In genomic region chr15:99167201-99167600, GRCh38 we compare ENCODE assay signal across 20 cellular contexts.
A peak's percentile ranks its signal among the peaks of the same experiment; 100 is the strongest.
DNase-seq lines count a peak whose midpoint lies in the region; ATAC-seq and TF ChIP-seq lines count a peak whose summit lies in the region.
"Had no signal": no experiment of that assay in that cellular context is flagged by ENCODE, and none has a peak within 500 bp of the region (broad histone marks: within the 10 kb centered on the region; RNA-seq: fewer than 3 reads in every experiment).

No MANE protein-coding gene starts in this region.

- TF ChIP-seq POLR2A in prostate gland (IDR thresholded peaks at IDR 0.05) (no peak), transverse colon (IDR thresholded peaks at IDR 0.05) (no peak)

- ATAC-seq in GM21447 (IDR thresholded peaks at IDR 0.05; ENCODE audit: unreplicated experiment), result no peak
- ATAC-seq: A549; activated CD8-positive, alpha-beta memory T cell treated with anti-CD3 and anti-CD28 coated beads, Interleukin-2, amount 10 ng/mL, durations not matched to agents 7 days and 5 days; activated T-helper 17 cell treated with anti-CD3 and anti-CD28 coated beads, Interleukin-2, amount 50 U/mL, for 72 hours; right lobe of liver; stimulated activated naive CD8-positive, alpha-beta T cell treated with anti-CD3 and anti-CD28 coated beads, Interleukin-15, Interleukin-2, amounts not matched to agents 100 U/mL and 50 U/mL, for 24 hours had no signal

- WGBS in esophagus, 2 donors, result 70 to 77% methylated on average over 5 of the region's 5 CpGs
- 37% methylated on average over 5 of the region's 5 CpGs for WGBS in prostate gland
- 40 to 72% methylated on average over 1 to 5 of the region's 5 CpGs for WGBS in transverse colon (ENCODE audit: low coverage in 1 of 2), 2 donors

- intact Hi-C loops in left ventricle myocardium inferior (cut with micrococcal nuclease), result no loop called here
- intact Hi-C loops in cardiac septum (cut with DNase I), result no loop called here
- intact Hi-C loops in prostate gland (cut with DNase I), result no loop called here
- intact Hi-C loops in transverse colon (cut with DNase I; ENCODE audit: low total_unique reads), result no loop called here

- in situ Hi-C loops in transverse colon (cut with MboI; ENCODE audit: low pct_ligation_motif_present in 1 of 4, low pct_unique_long_range_greater_than_20kb in 1 of 4, low sequenced_read_pairs in 3 of 4), result no loop called here

- no peak for TF ChIP-seq CTCF in left ventricle myocardium inferior (IDR thresholded peaks at IDR 0.05; ENCODE audit: borderline replicate concordance)
- TF ChIP-seq CTCF in prostate gland (IDR thresholded peaks at IDR 0.05), result no peak
- no peak for TF ChIP-seq CTCF in transverse colon (IDR thresholded peaks at IDR 0.05)

- H3K9me3 ChIP-seq in left ventricle myocardium inferior (replicated peaks), result no peaks in the 10 kb centered on the region
- no peaks in the 10 kb centered on the region for H3K9me3 ChIP-seq in esophagus (ENCODE audit: control insufficient read depth in 2 of 2, insufficient read depth in 1 of 2, low read depth in 1 of 2, low read length in 1 of 2)
- no peaks in the 10 kb centered on the region for H3K9me3 ChIP-seq in prostate gland
- no peaks in the 10 kb centered on the region for H3K9me3 ChIP-seq in transverse colon
- H3K9me3 ChIP-seq: A549, right lobe of liver had no signal

- H3K27ac ChIP-seq in left ventricle myocardium inferior (replicated peaks) (peak overlapping the region; percentile 8), esophagus (ENCODE audit: low read depth in 2 of 2, low read length in 1 of 2) (peak overlapping the region; percentile 43 to 81), prostate gland (peak overlapping the region; percentile 62 to 81), transverse colon (peak overlapping the region; percentile 83 to 92 (median 87))
- H3K27ac ChIP-seq: A549, right lobe of liver, RWPE1 had no signal

- TF ChIP-seq EP300 in transverse colon (IDR thresholded peaks at IDR 0.05; ENCODE audit: low read depth), result no peak

- H3K27me3 ChIP-seq in left ventricle myocardium inferior (ENCODE audit: low read depth) (no peaks in the 10 kb centered on the region), esophagus (ENCODE audit: control insufficient read depth in 1 of 2, insufficient read depth in 2 of 2, low read length in 2 of 2) (no peaks in the 10 kb centered on the region), prostate gland (replicated peaks; ENCODE audit: insufficient read depth) (no peaks in the 10 kb centered on the region), transverse colon (no peaks in the 10 kb centered on the region)
- H3K27me3 ChIP-seq: right lobe of liver had no signal

- no peak for DNase-seq in left ventricle myocardium inferior
- DNase-seq in cardiac septum (ENCODE audit: low spot score), result no peak
- no peak for DNase-seq in prostate gland (ENCODE audit: low spot score)
- DNase-seq in transverse colon, result no peak
- DNase-seq in stimulated activated naive CD4-positive, alpha-beta T cell treated with Interleukin-2 at 50 U/mL for 16 hours (lab: John Stamatoyannopoulos, UW), result no peak
- DNase-seq in NCI-H187 (lab: John Stamatoyannopoulos, UW), result no peak
- DNase-seq: activated CD4-positive, alpha-beta T cell treated with anti-CD3 and anti-CD28 coated beads for 4 hours; activated CD8-positive, alpha-beta memory T cell treated with anti-CD3 and anti-CD28 coated beads, Interleukin-2, amount 10 ng/mL, durations not matched to agents 7 days and 5 days; C1 segment of cervical spinal cord; H7; NCI-H1436 treated with DMSO at 0.1 percent for 48 hours; NCI-H446 treated with DMSO at 0.1 percent for 48 hours; right lobe of liver; stimulated activated CD4-positive, alpha-beta T cell treated with anti-CD3 and anti-CD28 coated beads, Interleukin-1b, Interleukin-23, amount 100 ng/mL, for 48 hours; stimulated activated naive CD8-positive, alpha-beta T cell treated with anti-CD3 and anti-CD28 coated beads, Interleukin-15, Interleukin-2, amounts not matched to agents 100 U/mL and 50 U/mL, for 24 hours had no signal

- H3K36me3 ChIP-seq in left ventricle myocardium inferior (peaks cover 47% of the 10 kb centered on the region), esophagus (ENCODE audit: control insufficient read depth in 2 of 2, insufficient read depth in 2 of 2, low read length in 1 of 2) (peaks cover 1 to 11% of the 10 kb centered on the region in 2 donors), prostate gland (no peaks in the 10 kb centered on the region), transverse colon (no peaks in the 10 kb centered on the region)

- H3K4me1 ChIP-seq in left ventricle myocardium inferior (peaks cover 30% of the 10 kb centered on the region), esophagus (ENCODE audit: control insufficient read depth in 2 of 2, insufficient read depth in 2 of 2, low read length in 1 of 2) (no peaks in the 10 kb centered on the region), prostate gland (replicated peaks) (no peaks in the 10 kb centered on the region), transverse colon (peaks cover 5 to 29% (median 8%) of the 10 kb centered on the region in 4 donors)
- H3K4me1 ChIP-seq: A549, right lobe of liver had no signal

- H3K4me3 ChIP-seq in left ventricle myocardium inferior (no peak overlapping the region), esophagus (ENCODE audit: low read depth in 1 of 2, low read length in 2 of 2) (no peak overlapping the region), prostate gland (no peak overlapping the region), transverse colon (no peak overlapping the region)
- H3K4me3 ChIP-seq: A549, right lobe of liver had no signal

Comparison
In these comparisons a context has a peak if more than half of its experiments do, and no peak if none do; other contexts are left out.
1. H3K27ac ChIP-seq: peak in every context shown above with its lines; median percentile 87 in transverse colon; 72 in prostate gland; 62 in esophagus; 8 in left ventricle myocardium inferior.